ENCODE assay signal across 18 cellular contexts in the genomic region with DNA sequence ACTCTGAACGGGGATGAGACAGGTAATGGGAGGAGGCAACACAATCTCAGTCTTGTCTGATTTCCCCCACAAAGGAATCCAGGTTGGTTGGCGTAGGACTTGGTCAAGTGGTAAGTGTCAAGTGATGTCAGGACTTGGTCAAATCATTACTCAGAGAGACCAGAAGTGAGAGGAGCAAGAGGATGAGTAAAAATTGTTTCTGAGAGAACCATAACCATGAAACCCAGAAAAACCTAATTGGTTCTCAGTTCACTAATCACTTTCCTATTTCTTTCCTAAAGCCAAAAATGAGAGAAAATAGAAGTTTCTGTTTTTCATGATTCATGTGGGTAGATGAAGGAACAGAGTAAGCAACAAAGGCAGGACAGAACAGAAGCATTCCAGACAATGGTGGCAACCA. TPM values are rescaled to one million over a fixed set of nuclear protein-coding genes. Genes with fewer than 3 reads are reported as not detected.
DNase-seq lines count a peak whose midpoint lies in the region; FAIRE-seq and TF ChIP-seq lines count a peak whose summit lies in the region.
"Had no signal": no experiment of that assay in that cellular context is flagged by ENCODE, and none has a peak within 500 bp of the region (broad histone marks: within the 10 kb centered on the region; RNA-seq: fewer than 3 reads in every experiment).

No MANE protein-coding gene starts in this region.

- H3K27ac Mint-ChIP-seq in nephron progenitor cell (no peak overlapping the region), Caco-2 (ENCODE audit: unreplicated experiment) (no peak overlapping the region)

- no peaks in the 10 kb centered on the region; the same call in 1 of the 2 replicates for H4K20me1 ChIP-seq in OCI-LY3 (ENCODE audit: insufficient read depth, low read length)

- H3K27me3 Mint-ChIP-seq in nephron progenitor cell (ENCODE audit: low read depth, poor library complexity), result no peaks in the 10 kb centered on the region
- H3K27me3 Mint-ChIP-seq in Caco-2 (ENCODE audit: insufficient read depth, unreplicated experiment), result no peaks in the 10 kb centered on the region

- H3K4me1 Mint-ChIP-seq in nephron progenitor cell, result peaks cover 28% of the 10 kb centered on the region
- H3K4me1 Mint-ChIP-seq in Caco-2 (ENCODE audit: low read depth, unreplicated experiment), result no peaks in the 10 kb centered on the region

- peak overlapping the region; percentile 68 for H3K4me3 Mint-ChIP-seq in nephron progenitor cell
- H3K4me3 Mint-ChIP-seq in Caco-2 (ENCODE audit: unreplicated experiment), result no peak overlapping the region

- peak overlapping the region; percentile 34 for H3K4me2 ChIP-seq in OCI-LY3 (ENCODE audit: low read length)
- H3K4me2 ChIP-seq: SK-N-SH had no signal

- peak; percentile 31 for DNase-seq in GM10248 (ENCODE audit: extremely low spot score)
- no peak for DNase-seq in GM12892 (ENCODE audit: insufficient read length)
- no peak for DNase-seq in nephron progenitor cell
- no peak for DNase-seq in UCSD-AML1 (lab: John Stamatoyannopoulos, UW; ENCODE audit: unreplicated experiment)
- DNase-seq in Caco-2, result no peak
- DNase-seq in D721Med (ENCODE audit: insufficient read length, low spot score), result no peak
- DNase-seq: C1 segment of cervical spinal cord, DMS 273 treated with DMSO at 0.1 percent for 48 hours, GDM1, IMR-90, MG63, NCI-H1105, NCI-H1694, NCI-H510A treated with DMSO at 0.1 percent for 48 hours, Right ventricle myocardium superior, SK-N-SH had no signal

- no TSS peak for BruUV-seq in Caco-2 (replicated peaks; lab: Mats Ljungman, UMichigan)

- CTCF ChIA-PET in GM10248 (lab: Yijun Ruan, JAX), result no interaction called here
- CTCF ChIA-PET in Caco-2 (lab: Charles Lee), result no interaction called here

- H3K9me3 ChIP-seq in OCI-LY3 (ENCODE audit: insufficient read depth, low read length) (no peaks in the 10 kb centered on the region), Caco-2 (no peaks in the 10 kb centered on the region)
- H3K9me3 ChIP-seq: MG63, SK-N-SH had no signal

- no peaks in the 10 kb centered on the region for H3K79me2 ChIP-seq in OCI-LY3 (ENCODE audit: low read length)

- no peaks in the 10 kb centered on the region for H3K36me3 ChIP-seq in OCI-LY3 (replicated peaks; ENCODE audit: low read depth, low read length)
- no peaks in the 10 kb centered on the region for H3K36me3 ChIP-seq in Caco-2 (ENCODE audit: control insufficient read depth, insufficient read depth, low read length)
- H3K36me3 ChIP-seq: MG63 had no signal

- H3K27me3 ChIP-seq in OCI-LY3 (ENCODE audit: low read depth, low read length) (peaks cover 74% of the 10 kb centered on the region), Caco-2 (replicated peaks; ENCODE audit: control insufficient read depth, insufficient read depth, low read length) (no peaks in the 10 kb centered on the region)
- H3K27me3 ChIP-seq: MG63 had no signal

- intact Hi-C loops in Caco-2 (cut with micrococcal nuclease; ENCODE audit: unreplicated experiment), result no loop called here

- peaks cover 14% of the 10 kb centered on the region for H3K9me3 Mint-ChIP-seq in nephron progenitor cell
- no peaks in the 10 kb centered on the region for H3K9me3 Mint-ChIP-seq in Caco-2 (ENCODE audit: unreplicated experiment)

- H3K36me3 Mint-ChIP-seq in nephron progenitor cell (ENCODE audit: low read depth) (peaks cover 54% of the 10 kb centered on the region), Caco-2 (ENCODE audit: insufficient read depth, unreplicated experiment) (no peaks in the 10 kb centered on the region)

- POLR2A ChIA-PET in GM10248 (lab: Yijun Ruan, JAX), result no interaction called here
- POLR2A ChIA-PET in Caco-2 (lab: Charles Lee), result no interaction called here

- FAIRE-seq in GM12892 (lab: Jason Lieb, UNC) (peak; percentile 64), D721Med (lab: Jason Lieb, UNC) (no peak)
- FAIRE-seq: GM18507 had no signal

- TF ChIP-seq CTCF in GM10248 (IDR thresholded peaks at IDR 0.05; ENCODE audit: control extremely low read depth, extremely low read depth, low read depth, missing control alignments) (no peak), OCI-LY3 (IDR thresholded peaks at IDR 0.05; ENCODE audit: low read depth, low read length) (no peak), nephron progenitor cell (IDR thresholded peaks at IDR 0.05) (no peak), Caco-2 (IDR thresholded peaks at IDR 0.05; ENCODE audit: insufficient read depth in 1 of 2, low read depth in 1 of 2, low read length in 1 of 2, severe bottlenecking in 1 of 2, unreplicated experiment in 1 of 2) (no peak), D721Med (IDR thresholded peaks at IDR 0.05; ENCODE audit: insufficient read depth, missing control alignments) (no peak)

- TF ChIP-seq POLR2A in GM12892 (IDR thresholded peaks at IDR 0.05; ENCODE audit: low read depth, low read length), result no peak

- no peak overlapping the region for H3K9ac ChIP-seq in OCI-LY3 (ENCODE audit: low read length)
- H3K9ac ChIP-seq: SK-N-SH had no signal

- H3K4me3 ChIP-seq in OCI-LY3 (ENCODE audit: low read length) (no peak overlapping the region), Caco-2 (ENCODE audit: low read depth, low read length) (no peak overlapping the region)
- H3K4me3 ChIP-seq: MG63 had no signal

- H2AFZ ChIP-seq in OCI-LY3 (ENCODE audit: low read depth, low read length), result no peak overlapping the region

- peaks cover 15% of the 10 kb centered on the region for H3K4me1 ChIP-seq in OCI-LY3 (ENCODE audit: low read length)
- peaks cover 6% of the 10 kb centered on the region; the same call in 1 of the 2 replicates for H3K4me1 ChIP-seq in Caco-2

- H3K27ac ChIP-seq in OCI-LY3 (ENCODE audit: low read length), result no peak overlapping the region

RNA-seq across cellular contexts. Expression of a gene that starts 5.0 kb away (rescaled TPM):
- polyA plus RNA-seq in GM12892 (2012; ENCODE audit: missing spikeins), result 16.0 TPM
- total RNA-seq in Caco-2 (2022), result 31.8 and 35.2 TPM in 2 replicates

RNA-seq across cellular contexts. Expression of a gene that starts 46.5 kb away (rescaled TPM):
- polyA plus RNA-seq in GM12892 (2012; ENCODE audit: missing spikeins), result 2.7 TPM
- 2.7 and 3.0 TPM in 2 replicates for total RNA-seq in Caco-2 (2022)
